In genomic region chr1:2271841-2272655, GRCh38 we compare ENCODE assay signal across 13 cellular contexts. TPM values are rescaled to one million over a fixed set of nuclear protein-coding genes. Genes with fewer than 3 reads are reported as not detected.
A peak's percentile ranks its signal among the peaks of the same experiment; 100 is the strongest.
DNase-seq lines count a peak whose midpoint lies in the region; ATAC-seq and TF ChIP-seq lines count a peak whose summit lies in the region.
"Had no signal": no experiment of that assay in that cellular context is flagged by ENCODE, and none has a peak within 500 bp of the region (broad histone marks: within the 10 kb centered on the region; RNA-seq: fewer than 3 reads in every experiment).

No MANE protein-coding gene starts in this region.

- CTCF ChIA-PET in RWPE1 (lab: Yijun Ruan, JAX) = interaction anchor here (0.6 to 0.7 kb wide), 2 partner anchors 42 to 43 kb away, joined by 4 to 5 read pairs; no protein-coding TSS in a partner anchor

- DNase-seq in RWPE1 (ENCODE audit: low spot score) (no peak), endodermal cell (no peak), mucosa of descending colon (peak in 2 of 3 donors; percentile 39 to 46), tibial artery (no peak), foreskin melanocyte (no peak)
- DNase-seq: activated CD8-positive, alpha-beta memory T cell treated with anti-CD3 and anti-CD28 coated beads, Interleukin-2, amount 10 ng/mL, durations not matched to agents 7 days and 5 days; effector CD4-positive, alpha-beta T cell; NCI-H1092 treated with DMSO at 0.1 percent for 48 hours; NCI-H524 treated with DMSO at 0.1 percent for 48 hours; T1000 had no signal

- ATAC-seq in mucosa of descending colon (no peak), GM19463 (IDR thresholded peaks at IDR 0.05; ENCODE audit: unreplicated experiment) (no peak), GM21737 (IDR thresholded peaks at IDR 0.05; ENCODE audit: unreplicated experiment) (no peak), HG03460 (IDR thresholded peaks at IDR 0.05; ENCODE audit: unreplicated experiment) (no peak)
- ATAC-seq: activated CD8-positive, alpha-beta memory T cell treated with anti-CD3 and anti-CD28 coated beads, Interleukin-2, amount 10 ng/mL, durations not matched to agents 7 days and 5 days had no signal

- TF ChIP-seq CTCF in RWPE1 (conservative IDR thresholded peaks at IDR 0.05; ENCODE audit: low read depth) = no peak
- no peak for TF ChIP-seq CTCF in endodermal cell (conservative IDR thresholded peaks at IDR 0.05)
- no peak for TF ChIP-seq CTCF in mucosa of descending colon (IDR thresholded peaks at IDR 0.05)
- no peak for TF ChIP-seq CTCF in tibial artery (IDR thresholded peaks at IDR 0.05)

- no peak overlapping the region for H3K27ac Mint-ChIP-seq in endodermal cell
- H3K27ac Mint-ChIP-seq: activated CD8-positive, alpha-beta memory T cell treated with anti-CD3 and anti-CD28 coated beads, Interleukin-2, amount 10 ng/mL, durations not matched to agents 7 days and 5 days had no signal

- H3K4me3 Mint-ChIP-seq in endodermal cell = no peak overlapping the region
- H3K4me3 Mint-ChIP-seq: activated CD8-positive, alpha-beta memory T cell treated with anti-CD3 and anti-CD28 coated beads, Interleukin-2, amount 10 ng/mL, durations not matched to agents 7 days and 5 days had no signal

- intact Hi-C loops in mucosa of descending colon (cut with DNase I, micrococcal nuclease) (no loop called here), tibial artery (cut with DNase I; ENCODE audit: low total_unique reads) (no loop called here)

- no peak overlapping the region for H3K9ac ChIP-seq in endodermal cell (ENCODE audit: extremely low read depth, low read length, poor library complexity, severe bottlenecking)

- 72 to 80% methylated on average over 13 to 23 of the region's 23 CpGs for WGBS in endodermal cell (ENCODE audit: insufficient coverage in 1 of 2, insufficient read length in 1 of 2), 2 experiments

- peaks cover 6% of the 10 kb centered on the region for H3K4me1 Mint-ChIP-seq in endodermal cell

- H3K27me3 Mint-ChIP-seq in endodermal cell (ENCODE audit: insufficient read depth) = no peaks in the 10 kb centered on the region
- H3K27me3 Mint-ChIP-seq: activated CD8-positive, alpha-beta memory T cell treated with anti-CD3 and anti-CD28 coated beads, Interleukin-2, amount 10 ng/mL, durations not matched to agents 7 days and 5 days had no signal

- POLR2A ChIA-PET in RWPE1 (lab: Yijun Ruan, JAX; ENCODE audit: low non-redundant PET) = no interaction called here

- H3K27ac ChIP-seq in RWPE1 (peak overlapping the region; percentile 82), endodermal cell (ENCODE audit: low read depth, low read length) (peak overlapping the region; percentile 95), tibial artery (peak overlapping the region; percentile 72 to 75)

- H3K4me1 ChIP-seq in endodermal cell (ENCODE audit: control insufficient read depth, insufficient read depth, low read length) (peaks cover 9% of the 10 kb centered on the region), mucosa of descending colon (ENCODE audit: low read depth) (peaks cover 68% of the 10 kb centered on the region), tibial artery (peaks cover 12 to 100% (median 99%) of the 10 kb centered on the region in 4 donors)

- H3K27me3 ChIP-seq in endodermal cell (ENCODE audit: control insufficient read depth, insufficient read depth, low read length, poor library complexity, severe bottlenecking) = no peaks in the 10 kb centered on the region
- no peaks in the 10 kb centered on the region for H3K27me3 ChIP-seq in tibial artery

- H3K9me3 Mint-ChIP-seq in endodermal cell = no peaks in the 10 kb centered on the region

- H3K9me3 ChIP-seq in endodermal cell (ENCODE audit: control insufficient read depth, low read length) = no peaks in the 10 kb centered on the region
- H3K9me3 ChIP-seq in mucosa of descending colon = no peaks in the 10 kb centered on the region
- H3K9me3 ChIP-seq in tibial artery = no peaks in the 10 kb centered on the region

- H3K36me3 Mint-ChIP-seq in endodermal cell (ENCODE audit: low read depth) = peaks cover 6% of the 10 kb centered on the region
- H3K36me3 Mint-ChIP-seq: activated CD8-positive, alpha-beta memory T cell treated with anti-CD3 and anti-CD28 coated beads, Interleukin-2, amount 10 ng/mL, durations not matched to agents 7 days and 5 days had no signal

- no peak overlapping the region for H3K4me3 ChIP-seq in endodermal cell (ENCODE audit: low read length)
- H3K4me3 ChIP-seq in mucosa of descending colon = no peak overlapping the region
- no peak overlapping the region for H3K4me3 ChIP-seq in tibial artery

- H3K36me3 ChIP-seq in endodermal cell (ENCODE audit: control insufficient read depth, insufficient read depth, low read length) (no peaks in the 10 kb centered on the region), mucosa of descending colon (ENCODE audit: low read depth) (no peaks in the 10 kb centered on the region), tibial artery (no peaks in the 10 kb centered on the region)

RNA-seq across cellular contexts. Expression of gene SKI, which starts 43.9 kb away (rescaled TPM):
- total RNA-seq in endodermal cell (10 to 100 TPM; 65.4 to 79.2 TPM), mucosa of descending colon (10 to 100 TPM; 26.8 to 86.6 (median 29.0) TPM)
- 39.9 TPM for polyA plus RNA-seq in endodermal cell (2013, experiment 1 of 2)
- 37.7 TPM for polyA plus RNA-seq in endodermal cell (2013, experiment 2 of 2)

Comparison
In these comparisons a context has a peak if more than half of its experiments do, and no peak if none do; other contexts are left out.
1. DNase-seq: peak in mucosa of descending colon (2 of 3); none in RWPE1 (single experiment), endodermal cell (single experiment), tibial artery (0 of 2) and foreskin melanocyte (single experiment).
2. Peak in every context shown above with its lines, with median percentiles within 50 percentile points of each other: H3K27ac ChIP-seq.